Comparison of ENCODE assay signal across 1 cellular context in genomic region chr19:43651758-43652545, GRCh38.
TF ChIP-seq lines count a peak whose summit lies in the region.

No MANE protein-coding gene starts in this region.

TF ChIP-seq in HepG2, 621 proteins besides CTCF, POLR2A, EP300 and RAD21 (continued from another document and continues in another):
- TF ChIP-seq ZNF629 (CRISPR knock-in tag; conservative IDR thresholded peaks at IDR 0.05) (no peak), TOE1 (CRISPR knock-in tag; IDR thresholded peaks at IDR 0.05) (no peak), BRCA1 (CRISPR knock-in tag; IDR thresholded peaks at IDR 0.05) (no peak), ZNF121 (CRISPR knock-in tag; IDR thresholded peaks at IDR 0.05) (peak; percentile 90), SIX1 (CRISPR knock-in tag; IDR thresholded peaks at IDR 0.05; ENCODE audit: borderline replicate concordance) (no peak), ZNF318 (CRISPR knock-in tag; IDR thresholded peaks at IDR 0.05) (no peak), CHD2 (IDR thresholded peaks at IDR 0.05; ENCODE audit: low read depth, low read length) (no peak), ZNF646 (CRISPR knock-in tag; IDR thresholded peaks at IDR 0.05) (no peak), WIZ (CRISPR knock-in tag; IDR thresholded peaks at IDR 0.05) (no peak), KLF15 (CRISPR knock-in tag; IDR thresholded peaks at IDR 0.05; ENCODE audit: borderline replicate concordance) (no peak), LCORL (IDR thresholded peaks at IDR 0.05) (no peak), LCORL (CRISPR knock-in tag; IDR thresholded peaks at IDR 0.05) (no peak), HINFP (CRISPR knock-in tag; IDR thresholded peaks at IDR 0.05; ENCODE audit: low read depth) (no peak), HOXA3 (CRISPR knock-in tag; IDR thresholded peaks at IDR 0.05) (no peak), ZNF282 (IDR thresholded peaks at IDR 0.05; ENCODE audit: partially characterized antibody) (no peak), DMAP1 (CRISPR knock-in tag; IDR thresholded peaks at IDR 0.05) (no peak), PBX3 (CRISPR knock-in tag; IDR thresholded peaks at IDR 0.05; ENCODE audit: borderline replicate concordance) (no peak), IRF2 (CRISPR knock-in tag; IDR thresholded peaks at IDR 0.05) (no peak), ERF (CRISPR knock-in tag; IDR thresholded peaks at IDR 0.05) (no peak), PHF20 (CRISPR knock-in tag; IDR thresholded peaks at IDR 0.05) (0 out of 2 replicates have a peak, but pooled peaks have one; percentile 38), DPF2 (CRISPR knock-in tag; IDR thresholded peaks at IDR 0.05; ENCODE audit: borderline replicate concordance, low read depth) (no peak), MXD1 (CRISPR knock-in tag; IDR thresholded peaks at IDR 0.05) (no peak), XRCC5 (optimal IDR thresholded peaks at IDR 0.05; ENCODE audit: low read length) (peak; percentile 81), ZNF709 (CRISPR knock-in tag; IDR thresholded peaks at IDR 0.05) (no peak), ZNF264 (CRISPR knock-in tag; IDR thresholded peaks at IDR 0.05) (no peak), ZKSCAN8 (CRISPR knock-in tag; IDR thresholded peaks at IDR 0.05; ENCODE audit: borderline replicate concordance) (no peak), ZNF549 (CRISPR knock-in tag; IDR thresholded peaks at IDR 0.05) (no peak), NFAT5 (CRISPR knock-in tag; IDR thresholded peaks at IDR 0.05) (no peak), ZNF710 (CRISPR knock-in tag; IDR thresholded peaks at IDR 0.05; ENCODE audit: borderline replicate concordance) (no peak; the same call in 1 of the 2 replicates), ZNF780A (CRISPR knock-in tag; IDR thresholded peaks at IDR 0.05) (no peak), DBP (CRISPR knock-in tag; IDR thresholded peaks at IDR 0.05; ENCODE audit: not compliant biosample characterization) (no peak)
